Comparison of ENCODE assay signal across 23 cellular contexts in genomic region chr3:132912416-132912753, GRCh38.
DNase-seq lines count a peak whose midpoint lies in the region; FAIRE-seq and TF ChIP-seq lines count a peak whose summit lies in the region.
"Had no signal": no experiment of that assay in that cellular context is flagged by ENCODE, and none has a peak within 500 bp of the region (broad histone marks: within the 10 kb centered on the region; RNA-seq: fewer than 3 reads in every experiment).

No MANE protein-coding gene starts in this region.

- no peak overlapping the region for H3K23ac ChIP-seq in mesenchymal stem cell (ENCODE audit: low read length in 2 of 2)

- H3K4me3 ChIP-seq in mesenchymal stem cell (ENCODE audit: insufficient read depth in 1 of 2, low read depth in 1 of 2, low read length in 2 of 2) (no peak overlapping the region), smooth muscle cell (no peak overlapping the region)
- H3K4me3 ChIP-seq: MG63, SJSA1 had no signal

- no peak overlapping the region for H2AK5ac ChIP-seq in mesenchymal stem cell (ENCODE audit: low read length, severe bottlenecking)

- H2BK12ac ChIP-seq in mesenchymal stem cell (ENCODE audit: low read length in 2 of 2): no peak overlapping the region

- H3K79me1 ChIP-seq in mesenchymal stem cell (replicated peaks; ENCODE audit: low read length, poor library complexity, severe bottlenecking): no peaks in the 10 kb centered on the region

- TF ChIP-seq CTCF in smooth muscle cell (IDR thresholded peaks at IDR 0.05; ENCODE audit: borderline replicate concordance, insufficient read depth, poor library complexity, severe bottlenecking): no peak
- TF ChIP-seq CTCF in D721Med (IDR thresholded peaks at IDR 0.05; ENCODE audit: insufficient read depth, missing control alignments): no peak

- WGBS in mesenchymal stem cell: 81% methylated on average over 3 of the region's 3 CpGs
- 86% methylated on average over 3 of the region's 3 CpGs for WGBS in smooth muscle cell (ENCODE audit: low lambda C conversion rate)

- no peaks in the 10 kb centered on the region for H3F3A ChIP-seq in smooth muscle cell (ENCODE audit: low read depth)

- H3K18ac ChIP-seq in mesenchymal stem cell (ENCODE audit: low read depth in 1 of 2, low read length in 2 of 2): no peak overlapping the region

- no peak overlapping the region for H3K4ac ChIP-seq in mesenchymal stem cell (ENCODE audit: low read depth in 1 of 2, low read length in 2 of 2)

- H3K4me2 ChIP-seq in mesenchymal stem cell (ENCODE audit: low read length, poor library complexity, severe bottlenecking) (no peak overlapping the region), smooth muscle cell (no peak overlapping the region)

- no peak overlapping the region for H2BK15ac ChIP-seq in mesenchymal stem cell (ENCODE audit: low read depth, poor library complexity, severe bottlenecking)

- DNase-seq in NCI-H146 (lab: John Stamatoyannopoulos, UW): peak; percentile 22
- DNase-seq in NCI-H146 treated with DMSO at 0.1 percent for 48 hours (lab: John Stamatoyannopoulos, UW; ENCODE audit: unreplicated experiment): no peak
- peak; percentile 71 for DNase-seq in SK-N-DZ (ENCODE audit: low spot score)
- DNase-seq in mesenchymal stem cell: no peak
- DNase-seq in smooth muscle cell (lab: John Stamatoyannopoulos, UW; ENCODE audit: unreplicated experiment): no peak
- DNase-seq in NCI-H345 (lab: John Stamatoyannopoulos, UW): no peak
- no peak for DNase-seq in KG1 (lab: John Stamatoyannopoulos, UW)
- DNase-seq in D721Med (ENCODE audit: insufficient read length, low spot score): no peak
- DNase-seq: Calu3; CD8-positive, alpha-beta memory T cell; EL; MG63; NCI-H1092; NCI-H1436 treated with DMSO at 0.1 percent for 48 hours; NCI-H2029 treated with DMSO at 0.1 percent for 48 hours; NCI-H226; NCI-H524; NCI-H774; NK-92 treated with Interleukin-12 subunit alpha and Interleukin-12 subunit beta, amount 100 ng/mL, for 24 hours had no signal

- H3K27ac ChIP-seq in mesenchymal stem cell (ENCODE audit: low read length, poor library complexity, severe bottlenecking) (no peak overlapping the region), smooth muscle cell (ENCODE audit: low read depth) (no peak overlapping the region)
- H3K27ac ChIP-seq: 22Rv1, C4-2B, SJSA1 had no signal

- no peak overlapping the region for H2BK5ac ChIP-seq in mesenchymal stem cell (ENCODE audit: low read depth, low read length, poor library complexity, severe bottlenecking)

- H4K8ac ChIP-seq in mesenchymal stem cell (ENCODE audit: low read length): no peak overlapping the region

- H2AFZ ChIP-seq in mesenchymal stem cell (ENCODE audit: low read depth, low read length) (no peak overlapping the region), smooth muscle cell (ENCODE audit: low read depth) (peak overlapping the region; percentile 1)

- H3K9ac ChIP-seq in mesenchymal stem cell (ENCODE audit: low read length) (peak overlapping the region; percentile 2), smooth muscle cell (ENCODE audit: low read depth) (no peak overlapping the region)

- H3K36me3 ChIP-seq in mesenchymal stem cell (ENCODE audit: control insufficient read depth in 1 of 2, insufficient read depth in 2 of 2, low read depth in 1 of 2, low read length in 2 of 2): no peaks in the 10 kb centered on the region
- no peaks in the 10 kb centered on the region for H3K36me3 ChIP-seq in smooth muscle cell (ENCODE audit: low read depth)
- H3K36me3 ChIP-seq: MG63, SJSA1 had no signal

- H3K27me3 ChIP-seq in mesenchymal stem cell (ENCODE audit: control insufficient read depth in 1 of 2, insufficient read depth in 1 of 2, low read length in 2 of 2): no peaks in the 10 kb centered on the region
- no peaks in the 10 kb centered on the region for H3K27me3 ChIP-seq in smooth muscle cell (ENCODE audit: low read depth)
- H3K27me3 ChIP-seq: SJSA1 had no signal

- no peak for FAIRE-seq in D721Med (lab: Jason Lieb, UNC)
- FAIRE-seq: GM19239 had no signal

- no peak overlapping the region for H2BK120ac ChIP-seq in mesenchymal stem cell (ENCODE audit: low read depth, low read length)

- H4K20me1 ChIP-seq in smooth muscle cell (ENCODE audit: low read depth): no peaks in the 10 kb centered on the region

- H4K91ac ChIP-seq in mesenchymal stem cell (ENCODE audit: low read length): no peak overlapping the region

- no peaks in the 10 kb centered on the region for H3K4me1 ChIP-seq in mesenchymal stem cell (ENCODE audit: control insufficient read depth, insufficient read depth, low read depth, low read length)
- H3K4me1 ChIP-seq in smooth muscle cell (ENCODE audit: low read depth): no peaks in the 10 kb centered on the region
- H3K4me1 ChIP-seq: SJSA1 had no signal

- H3K9me3 ChIP-seq in mesenchymal stem cell (ENCODE audit: control insufficient read depth, low read length) (no peaks in the 10 kb centered on the region), smooth muscle cell (replicated peaks; ENCODE audit: low read depth) (no peaks in the 10 kb centered on the region)
- H3K9me3 ChIP-seq: MG63, SJSA1 had no signal

- no peak overlapping the region for H3K14ac ChIP-seq in mesenchymal stem cell (ENCODE audit: low read length in 2 of 2)

- H3K79me2 ChIP-seq in smooth muscle cell (ENCODE audit: low read depth): no peaks in the 10 kb centered on the region

Comparison
In these comparisons a context has a peak if more than half of its experiments do, and no peak if none do; other contexts are left out.
1. DNase-seq: peak in NCI-H146 (single experiment) and SK-N-DZ (single experiment); none in NCI-H146 treated with DMSO at 0.1 percent for 48 hours (single experiment), mesenchymal stem cell (single experiment), smooth muscle cell (single experiment), NCI-H345 (single experiment), KG1 (single experiment) and D721Med (single experiment).